Comparison of ENCODE assay signal across 19 cellular contexts in genomic region chr6:105873256-105873704, GRCh38.
DNase-seq lines count a peak whose midpoint lies in the region; ATAC-seq and TF ChIP-seq lines count a peak whose summit lies in the region.
"Had no signal": no experiment of that assay in that cellular context is flagged by ENCODE, and none has a peak within 500 bp of the region (broad histone marks: within the 10 kb centered on the region; RNA-seq: fewer than 3 reads in every experiment).

No MANE protein-coding gene starts in this region.

- H3K27me3 ChIP-seq in smooth muscle cell (ENCODE audit: low read depth) (no peaks in the 10 kb centered on the region), uterus (no peaks in the 10 kb centered on the region)
- H3K27me3 ChIP-seq: body of pancreas, Peyer's patch had no signal

- no peak overlapping the region for H3K9ac ChIP-seq in smooth muscle cell (ENCODE audit: low read depth)

- peak; percentile 29 for ATAC-seq in HG02798 (IDR thresholded peaks at IDR 0.05; ENCODE audit: poor library complexity, unreplicated experiment)
- peak; percentile 86 for ATAC-seq in activated T-helper 17 cell treated with anti-CD3 and anti-CD28 coated beads, Interleukin-2, amount 50 U/mL, for 72 hours (replicated peaks)
- ATAC-seq in HG03159 (IDR thresholded peaks at IDR 0.05; ENCODE audit: unreplicated experiment) = no peak
- ATAC-seq: body of pancreas had no signal

- H3K79me2 ChIP-seq in smooth muscle cell (ENCODE audit: low read depth) = no peaks in the 10 kb centered on the region

- no peak overlapping the region for H3K4me2 ChIP-seq in smooth muscle cell

- peaks cover 14% of the 10 kb centered on the region for H3K4me1 Mint-ChIP-seq in activated CD4-positive, alpha-beta T cell treated with anti-CD3 and anti-CD28 coated beads, Interleukin-2, amount 10 ng/mL, durations not matched to agents 24 days and 14 days
- peaks cover 15% of the 10 kb centered on the region for H3K4me1 Mint-ChIP-seq in activated T-helper 17 cell treated with anti-CD3 and anti-CD28 coated beads, Interleukin-2, amount 50 U/mL, for 72 hours

- H3K36me3 ChIP-seq in smooth muscle cell (ENCODE audit: low read depth) = no peaks in the 10 kb centered on the region
- H3K36me3 ChIP-seq in uterus = no peaks in the 10 kb centered on the region
- H3K36me3 ChIP-seq: BE2C, Peyer's patch had no signal

- peaks cover 18% of the 10 kb centered on the region for H3K9me3 Mint-ChIP-seq in activated CD4-positive, alpha-beta T cell treated with anti-CD3 and anti-CD28 coated beads, Interleukin-2, amount 10 ng/mL, durations not matched to agents 24 days and 14 days
- H3K9me3 Mint-ChIP-seq in activated T-helper 17 cell treated with anti-CD3 and anti-CD28 coated beads, Interleukin-2, amount 50 U/mL, for 72 hours = peaks cover 4% of the 10 kb centered on the region
- H3K9me3 Mint-ChIP-seq: IgD-negative memory B cell had no signal

- H3K4me1 ChIP-seq in smooth muscle cell (ENCODE audit: low read depth) = no peaks in the 10 kb centered on the region
- no peaks in the 10 kb centered on the region for H3K4me1 ChIP-seq in uterus
- H3K4me1 ChIP-seq: BE2C, Peyer's patch had no signal

- H3K27ac ChIP-seq in smooth muscle cell (ENCODE audit: low read depth) (no peak overlapping the region), uterus (peak overlapping the region in 1 of 2 donors; percentile 50)
- H3K27ac ChIP-seq: Peyer's patch had no signal

- TF ChIP-seq POLR2A in uterus (IDR thresholded peaks at IDR 0.05) = no peak

- H3K27me3 Mint-ChIP-seq in activated CD4-positive, alpha-beta T cell treated with anti-CD3 and anti-CD28 coated beads, Interleukin-2, amount 10 ng/mL, durations not matched to agents 24 days and 14 days = peaks cover 6% of the 10 kb centered on the region
- peaks cover 19% of the 10 kb centered on the region for H3K27me3 Mint-ChIP-seq in activated T-helper 17 cell treated with anti-CD3 and anti-CD28 coated beads, Interleukin-2, amount 50 U/mL, for 72 hours

- peak; percentile 47 for DNase-seq in activated CD4-positive, alpha-beta T cell treated with anti-CD3 and anti-CD28 coated beads, Interleukin-2, amount 10 ng/mL, durations not matched to agents 24 days and 14 days
- DNase-seq in activated CD4-positive, alpha-beta T cell treated with anti-CD3 and anti-CD28 coated beads for 48 hours = no peak
- DNase-seq in smooth muscle cell (lab: John Stamatoyannopoulos, UW; ENCODE audit: unreplicated experiment) = no peak
- DNase-seq in uterus = no peak
- no peak for DNase-seq in SHP77 (lab: John Stamatoyannopoulos, UW)
- DNase-seq: activated effector memory CD4-positive, alpha-beta T cell treated with Interleukin-2 at 50 U/mL for 16 hours; BE2C; body of pancreas; kidney glomerular epithelial cell; NCI-H2081 treated with DMSO at 0.1 percent for 48 hours; NCI-H446; Peyer's patch; stimulated activated CD4-positive, alpha-beta T cell treated with anti-CD3 and anti-CD28 coated beads, Interleukin-2, amount 100 ng/mL, for 24 hours; stimulated activated naive CD4-positive, alpha-beta T cell had no signal

- no peaks in the 10 kb centered on the region for H3F3A ChIP-seq in smooth muscle cell (ENCODE audit: low read depth)

- 24% methylated on average over 2 of the region's 2 CpGs for WGBS in smooth muscle cell (ENCODE audit: low lambda C conversion rate)

- no peak overlapping the region for H3K27ac Mint-ChIP-seq in activated CD4-positive, alpha-beta T cell treated with anti-CD3 and anti-CD28 coated beads, Interleukin-2, amount 10 ng/mL, durations not matched to agents 24 days and 14 days
- peak overlapping the region; percentile 82 for H3K27ac Mint-ChIP-seq in activated T-helper 17 cell treated with anti-CD3 and anti-CD28 coated beads, Interleukin-2, amount 50 U/mL, for 72 hours

- TF ChIP-seq CTCF in smooth muscle cell (IDR thresholded peaks at IDR 0.05; ENCODE audit: borderline replicate concordance, insufficient read depth, poor library complexity, severe bottlenecking) = no peak
- no peak for TF ChIP-seq CTCF in uterus (IDR thresholded peaks at IDR 0.05)

- intact Hi-C loops in activated CD4-positive, alpha-beta T cell treated with anti-CD3 and anti-CD28 coated beads, Interleukin-2, amount 10 ng/mL, durations not matched to agents 24 days and 14 days (cut with micrococcal nuclease) = loop anchor here (1.0 to 10.0 kb wide), 3 partner anchors 27 to 388 kb away; no protein-coding TSS in a partner anchor
- intact Hi-C loops in uterus (cut with DNase I; ENCODE audit: low total_unique reads) = no loop called here

- H3K36me3 Mint-ChIP-seq in activated CD4-positive, alpha-beta T cell treated with anti-CD3 and anti-CD28 coated beads, Interleukin-2, amount 10 ng/mL, durations not matched to agents 24 days and 14 days (ENCODE audit: low read depth) = peaks cover 5% of the 10 kb centered on the region
- no peaks in the 10 kb centered on the region for H3K36me3 Mint-ChIP-seq in activated T-helper 17 cell treated with anti-CD3 and anti-CD28 coated beads, Interleukin-2, amount 50 U/mL, for 72 hours (ENCODE audit: low read depth)

- H3K4me3 Mint-ChIP-seq in activated CD4-positive, alpha-beta T cell treated with anti-CD3 and anti-CD28 coated beads, Interleukin-2, amount 10 ng/mL, durations not matched to agents 24 days and 14 days = no peak overlapping the region
- peak overlapping the region; percentile 65 for H3K4me3 Mint-ChIP-seq in activated T-helper 17 cell treated with anti-CD3 and anti-CD28 coated beads, Interleukin-2, amount 50 U/mL, for 72 hours

- H4K20me1 ChIP-seq in smooth muscle cell (ENCODE audit: low read depth) = no peaks in the 10 kb centered on the region

- H3K9me3 ChIP-seq in smooth muscle cell (replicated peaks; ENCODE audit: low read depth) (no peaks in the 10 kb centered on the region), uterus (no peaks in the 10 kb centered on the region)
- H3K9me3 ChIP-seq: BE2C, body of pancreas, Peyer's patch had no signal

- peak overlapping the region; percentile 52 for H2AFZ ChIP-seq in smooth muscle cell (ENCODE audit: low read depth)

- H3K4me3 ChIP-seq in smooth muscle cell = no peak overlapping the region
- H3K4me3 ChIP-seq in uterus = no peak overlapping the region
- H3K4me3 ChIP-seq: body of pancreas, lung, Peyer's patch had no signal
